In the genomic region with DNA sequence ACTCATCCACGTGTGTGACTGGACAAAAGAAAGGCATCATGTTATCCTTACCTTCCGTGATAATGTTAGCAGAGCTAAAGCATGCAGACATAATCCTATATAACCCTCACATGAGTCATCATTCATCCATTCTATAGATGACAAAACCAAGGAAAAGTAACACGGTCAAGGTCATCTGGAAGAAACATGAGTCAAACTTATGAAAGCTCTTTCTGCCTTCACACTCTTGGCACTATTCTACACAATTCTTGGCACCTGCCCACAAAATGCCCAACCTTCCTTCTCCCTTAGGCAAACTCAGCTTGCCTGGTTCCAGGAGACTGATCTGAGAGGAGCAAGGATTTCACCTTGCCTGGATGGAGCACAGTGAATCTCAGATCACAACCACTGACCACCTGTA, we compare ENCODE assay signal across 19 cellular contexts.
A peak's percentile ranks its signal among the peaks of the same experiment; 100 is the strongest.
DNase-seq lines count a peak whose midpoint lies in the region; ATAC-seq and TF ChIP-seq lines count a peak whose summit lies in the region.
"Had no signal": no experiment of that assay in that cellular context is flagged by ENCODE, and none has a peak within 500 bp of the region (broad histone marks: within the 10 kb centered on the region; RNA-seq: fewer than 3 reads in every experiment).

No MANE protein-coding gene starts in this region.

- H3K36me3 Mint-ChIP-seq in GM23338 (ENCODE audit: low read depth) (peaks cover 5% of the 10 kb centered on the region; the same call in 2 of the 3 replicates), WTC11 (no peaks in the 10 kb centered on the region), Calu3 (ENCODE audit: insufficient read depth, unreplicated experiment) (no peaks in the 10 kb centered on the region)
- no peaks in the 10 kb centered on the region for H3K36me3 Mint-ChIP-seq in activated T-cell treated with anti-CD3 and anti-CD28 coated beads, Interleukin-2, amount 50 U/mL, for 24 hours (ENCODE audit: low read depth)
- H3K36me3 Mint-ChIP-seq: activated CD4-positive, alpha-beta memory T cell treated with anti-CD3 and anti-CD28 coated beads for 36 hours; activated naive CD8-positive, alpha-beta T cell treated with anti-CD3 and anti-CD28 coated beads for 36 hours had no signal

- no peaks in the 10 kb centered on the region; the same call in 1 of the 2 replicates for H4K20me1 ChIP-seq in GM23338 (replicated peaks; ENCODE audit: insufficient read depth)

- H3K4me3 ChIP-seq in GM23338 (no peak overlapping the region), fibroblast of mammary gland (ENCODE audit: control insufficient read depth, low read depth, low read length) (no peak overlapping the region), prostate gland (no peak overlapping the region)

- intact Hi-C loops in prostate gland (cut with DNase I) (no loop called here), Calu3 (cut with micrococcal nuclease; ENCODE audit: unreplicated experiment) (no loop called here)

- no peak overlapping the region for H3K4me2 ChIP-seq in GM23338

- H2AFZ ChIP-seq in GM23338: no peak overlapping the region

- H3K4me3 Mint-ChIP-seq in GM23338: no peak overlapping the region
- no peak overlapping the region for H3K4me3 Mint-ChIP-seq in WTC11
- no peak overlapping the region for H3K4me3 Mint-ChIP-seq in Calu3 (ENCODE audit: low read depth, unreplicated experiment)
- no peak overlapping the region for H3K4me3 Mint-ChIP-seq in activated T-cell treated with anti-CD3 and anti-CD28 coated beads, Interleukin-2, amount 50 U/mL, for 24 hours
- H3K4me3 Mint-ChIP-seq: activated CD4-positive, alpha-beta memory T cell treated with anti-CD3 and anti-CD28 coated beads for 36 hours; activated naive CD8-positive, alpha-beta T cell treated with anti-CD3 and anti-CD28 coated beads for 36 hours; activated T-cell treated with anti-CD3 and anti-CD28 coated beads, Interleukin-2, amount 50 U/mL, for 72 hours; IgD-negative memory B cell had no signal

- H3K27ac ChIP-seq in GM23338 (ENCODE audit: low read depth): no peak overlapping the region
- H3K27ac ChIP-seq in prostate gland: peak overlapping the region; percentile 74 to 79

- H3K36me3 ChIP-seq in GM23338 (ENCODE audit: insufficient read depth) (no peaks in the 10 kb centered on the region), prostate gland (no peaks in the 10 kb centered on the region)

- POLR2A ChIA-PET in WTC11 (lab: Charles Lee): no interaction called here

- WGBS in prostate gland: 57% methylated on average over 3 of the region's 3 CpGs

- H3K4me1 ChIP-seq in GM23338 (ENCODE audit: insufficient read depth): peaks cover 31% of the 10 kb centered on the region
- peaks cover 8% of the 10 kb centered on the region for H3K4me1 ChIP-seq in prostate gland (replicated peaks)

- ATAC-seq in GM23338 (no peak), WTC11 (no peak), HG03354 (IDR thresholded peaks at IDR 0.05; ENCODE audit: poor library complexity, severe bottlenecking, unreplicated experiment) (no peak)
- ATAC-seq: activated T-cell treated with anti-CD3 and anti-CD28 coated beads, Interleukin-2, amount 50 U/mL, for 72 hours; left lobe of liver had no signal

- H3K27me3 Mint-ChIP-seq in GM23338 (ENCODE audit: insufficient read depth, low read depth, poor library complexity) (peaks cover 4% of the 10 kb centered on the region), WTC11 (ENCODE audit: low read depth) (no peaks in the 10 kb centered on the region), Calu3 (ENCODE audit: unreplicated experiment) (no peaks in the 10 kb centered on the region)
- H3K27me3 Mint-ChIP-seq in activated T-cell treated with anti-CD3 and anti-CD28 coated beads, Interleukin-2, amount 50 U/mL, for 24 hours: peaks cover 17% of the 10 kb centered on the region
- H3K27me3 Mint-ChIP-seq: activated CD4-positive, alpha-beta memory T cell treated with anti-CD3 and anti-CD28 coated beads for 36 hours had no signal

- H3K9me3 ChIP-seq in prostate gland: no peaks in the 10 kb centered on the region

- no peak for DNase-seq in GM23338 (ENCODE audit: low spot score)
- no peak for DNase-seq in WTC11 (ENCODE audit: low spot score)
- DNase-seq in fibroblast of mammary gland (ENCODE audit: low read depth): peak; percentile 30
- DNase-seq in prostate gland (ENCODE audit: low spot score): peak; percentile 46
- DNase-seq in Calu3: no peak
- no peak for DNase-seq in activated T-cell treated with anti-CD3 and anti-CD28 coated beads, Interleukin-2, amount 50 U/mL, for 24 hours
- DNase-seq in pons (ENCODE audit: low spot score): no peak
- DNase-seq: activated CD4-positive, alpha-beta memory T cell treated with anti-CD3 and anti-CD28 coated beads for 36 hours; activated naive CD8-positive, alpha-beta T cell treated with anti-CD3 and anti-CD28 coated beads for 36 hours; activated T-cell treated with anti-CD3 and anti-CD28 coated beads, Interleukin-2, amount 50 U/mL, for 72 hours; effector CD8-positive, alpha-beta T cell; foreskin melanocyte; NCI-H1105; NCI-H774; occipital lobe; RPMI8226 had no signal

- H3K4me1 Mint-ChIP-seq in GM23338 (peaks cover 41% of the 10 kb centered on the region), WTC11 (peaks cover 62% of the 10 kb centered on the region), Calu3 (ENCODE audit: low read depth, unreplicated experiment) (peaks cover 31% of the 10 kb centered on the region)
- H3K4me1 Mint-ChIP-seq in activated T-cell treated with anti-CD3 and anti-CD28 coated beads, Interleukin-2, amount 50 U/mL, for 24 hours (ENCODE audit: low read depth): no peaks in the 10 kb centered on the region
- H3K4me1 Mint-ChIP-seq: activated naive CD8-positive, alpha-beta T cell treated with anti-CD3 and anti-CD28 coated beads for 36 hours had no signal

- CTCF ChIA-PET in WTC11 (lab: Charles Lee): interaction anchor here (2.2 kb wide), 1 partner anchor 8 kb away, joined by 19 read pairs; no protein-coding TSS in a partner anchor
- CTCF ChIA-PET in Calu3 (lab: Charles Lee): no interaction called here

- TF ChIP-seq POLR2A in prostate gland (IDR thresholded peaks at IDR 0.05): no peak

- no TSS peak for BruUV-seq in Calu3 (replicated peaks; lab: Mats Ljungman, UMichigan)

- H3K9me2 ChIP-seq in GM23338 (ENCODE audit: insufficient read depth): no peaks in the 10 kb centered on the region

- no peaks in the 10 kb centered on the region for H3K79me2 ChIP-seq in GM23338 (replicated peaks; ENCODE audit: insufficient read depth)

- TF ChIP-seq CTCF in GM23338 (conservative IDR thresholded peaks at IDR 0.05; ENCODE audit: low read depth in 2 of 2): no peak
- no peak for TF ChIP-seq CTCF in WTC11 (IDR thresholded peaks at IDR 0.05)
- no peak for TF ChIP-seq CTCF in fibroblast of mammary gland (conservative IDR thresholded peaks at IDR 0.05; ENCODE audit: control insufficient read depth, insufficient read depth, low read depth, low read length)
- no peak for TF ChIP-seq CTCF in prostate gland (IDR thresholded peaks at IDR 0.05)
- TF ChIP-seq CTCF in Calu3 (IDR thresholded peaks at IDR 0.05; ENCODE audit: unreplicated experiment): no peak

- H3K9me3 Mint-ChIP-seq in GM23338 (no peaks in the 10 kb centered on the region), WTC11 (no peaks in the 10 kb centered on the region), Calu3 (ENCODE audit: low read depth, unreplicated experiment) (no peaks in the 10 kb centered on the region)
- no peaks in the 10 kb centered on the region for H3K9me3 Mint-ChIP-seq in activated T-cell treated with anti-CD3 and anti-CD28 coated beads, Interleukin-2, amount 50 U/mL, for 24 hours
- H3K9me3 Mint-ChIP-seq: activated CD4-positive, alpha-beta memory T cell treated with anti-CD3 and anti-CD28 coated beads for 36 hours; activated naive CD8-positive, alpha-beta T cell treated with anti-CD3 and anti-CD28 coated beads for 36 hours; activated T-cell treated with anti-CD3 and anti-CD28 coated beads, Interleukin-2, amount 50 U/mL, for 72 hours; IgD-negative memory B cell had no signal

- H3K27me3 ChIP-seq in GM23338 (ENCODE audit: insufficient read depth) (no peaks in the 10 kb centered on the region), prostate gland (replicated peaks; ENCODE audit: insufficient read depth) (no peaks in the 10 kb centered on the region)

- H3F3A ChIP-seq in GM23338 (replicated peaks; ENCODE audit: low read depth): no peaks in the 10 kb centered on the region

- H3K27ac Mint-ChIP-seq in GM23338 (peak overlapping the region; percentile 86; the same call in 1 of the 2 replicates), WTC11 (peak overlapping the region; percentile 91; the same call in 1 of the 2 replicates), Calu3 (ENCODE audit: unreplicated experiment) (no peak overlapping the region)
- H3K27ac Mint-ChIP-seq in activated T-cell treated with anti-CD3 and anti-CD28 coated beads, Interleukin-2, amount 50 U/mL, for 24 hours: no peak overlapping the region
- H3K27ac Mint-ChIP-seq: activated CD4-positive, alpha-beta memory T cell treated with anti-CD3 and anti-CD28 coated beads for 36 hours; activated naive CD8-positive, alpha-beta T cell treated with anti-CD3 and anti-CD28 coated beads for 36 hours; activated T-cell treated with anti-CD3 and anti-CD28 coated beads, Interleukin-2, amount 50 U/mL, for 72 hours had no signal

TF ChIP-seq in GM23338, 12 proteins besides CTCF, POLR2A, EP300 and RAD21 (continues in another document):
- TF ChIP-seq NANOG (IDR thresholded peaks at IDR 0.05; ENCODE audit: borderline replicate concordance) (no peak), JUNB (IDR thresholded peaks at IDR 0.05; ENCODE audit: unreplicated experiment) (no peak), EZH2 (IDR thresholded peaks at IDR 0.05; ENCODE audit: low read depth, unreplicated experiment) (no peak), EZH2phosphoT487 (IDR thresholded peaks at IDR 0.05; ENCODE audit: unreplicated experiment) (no peak), ZNF114 (CRISPR knock-in tag; IDR thresholded peaks at IDR 0.05) (no peak), POLR2AphosphoS5 (IDR thresholded peaks at IDR 0.05; ENCODE audit: low read depth) (no peak), CREB1 (CRISPR knock-in tag; IDR thresholded peaks at IDR 0.05; ENCODE audit: low read depth) (no peak), STAT1 (IDR thresholded peaks at IDR 0.05; ENCODE audit: unreplicated experiment) (no peak)

Comparison
In these comparisons a context has a peak if more than half of its experiments do, and no peak if none do; other contexts are left out.
1. DNase-seq: peak in fibroblast of mammary gland (single experiment) and prostate gland (single experiment); none in GM23338 (single experiment), WTC11 (single experiment), Calu3 (single experiment), activated T-cell treated with anti-CD3 and anti-CD28 coated beads, Interleukin-2, amount 50 U/mL, for 24 hours (single experiment) and pons (single experiment).
2. H3K27ac Mint-ChIP-seq: peak in GM23338 (single experiment) and WTC11 (single experiment); none in Calu3 (single experiment) and activated T-cell treated with anti-CD3 and anti-CD28 coated beads, Interleukin-2, amount 50 U/mL, for 24 hours (single experiment).